20 cellular contexts compared by ENCODE assay signal in the genomic region with DNA sequence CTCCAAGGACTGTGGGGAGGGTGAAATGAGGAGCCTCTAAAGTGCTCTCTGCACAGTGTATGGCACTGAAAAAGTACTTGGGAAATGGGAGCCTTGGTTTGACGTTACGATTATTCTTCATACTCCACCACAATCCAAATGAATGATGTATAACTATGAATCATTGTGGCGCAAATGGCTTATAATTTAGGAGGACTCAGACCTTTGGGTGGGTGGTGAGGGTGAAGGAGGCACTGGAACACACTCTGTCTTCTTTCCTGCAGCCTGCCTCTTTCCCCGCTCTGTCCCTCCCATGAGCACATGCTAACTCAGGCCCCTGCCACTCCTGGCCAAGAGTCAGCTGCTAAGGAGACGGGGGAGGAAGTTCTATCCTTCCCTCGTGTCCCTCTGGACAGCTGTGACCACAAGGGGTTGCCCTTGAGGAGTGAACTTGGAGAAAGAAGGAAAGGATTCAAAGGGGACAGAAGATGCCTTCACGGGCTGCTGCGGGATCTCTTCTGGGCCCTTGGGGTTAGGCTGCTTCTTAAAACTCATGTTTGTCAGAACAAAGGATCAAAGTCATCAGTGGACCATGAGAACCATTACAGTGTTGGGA. TPM values are rescaled to one million over a fixed set of nuclear protein-coding genes. Genes with fewer than 3 reads are reported as not detected.
A peak's percentile ranks its signal among the peaks of the same experiment; 100 is the strongest.
DNase-seq lines count a peak whose midpoint lies in the region; ATAC-seq and TF ChIP-seq lines count a peak whose summit lies in the region.
"Had no signal": no experiment of that assay in that cellular context is flagged by ENCODE, and none has a peak within 500 bp of the region (broad histone marks: within the 10 kb centered on the region; RNA-seq: fewer than 3 reads in every experiment).

No MANE protein-coding gene starts in this region.

- ATAC-seq in gastroesophageal sphincter (no peak), HG03108 (IDR thresholded peaks at IDR 0.05; ENCODE audit: unreplicated experiment) (no peak)

- H3K9me3 ChIP-seq in osteoblast (ENCODE audit: low read depth, low read length) (no peaks in the 10 kb centered on the region), gastroesophageal sphincter (no peaks in the 10 kb centered on the region)
- H3K9me3 ChIP-seq: adrenal gland, neutrophil, Peyer's patch had no signal

- TF ChIP-seq EP300 in gastroesophageal sphincter (IDR thresholded peaks at IDR 0.05): no peak

- H3K4me3 ChIP-seq in choroid plexus epithelial cell (ENCODE audit: low read depth, low read length) (no peak overlapping the region), osteoblast (ENCODE audit: insufficient read depth, low read length) (no peak overlapping the region), gastroesophageal sphincter (no peak overlapping the region)
- H3K4me3 ChIP-seq: adrenal gland, Peyer's patch had no signal

- H3K27ac ChIP-seq in osteoblast (ENCODE audit: low read depth, low read length): peak overlapping the region; percentile 62
- H3K27ac ChIP-seq in gastroesophageal sphincter: no peak overlapping the region
- H3K27ac ChIP-seq: C4-2B, neutrophil had no signal

- no peak overlapping the region for H2AFZ ChIP-seq in osteoblast (ENCODE audit: low read length)

- H3K36me3 ChIP-seq in osteoblast (ENCODE audit: insufficient read depth, low read length): peaks cover 67% of the 10 kb centered on the region
- peaks cover 0 to 71% of the 10 kb centered on the region in 2 donors for H3K36me3 ChIP-seq in gastroesophageal sphincter

- no peak for TF ChIP-seq POLR2A in gastroesophageal sphincter (IDR thresholded peaks at IDR 0.05)

- H3K4me1 ChIP-seq in osteoblast (ENCODE audit: insufficient read depth, low read length): peaks cover 33% of the 10 kb centered on the region
- peaks cover 0 to 43% (median 10%) of the 10 kb centered on the region in 3 donors for H3K4me1 ChIP-seq in gastroesophageal sphincter
- H3K4me1 ChIP-seq: Peyer's patch had no signal

- H4K20me1 ChIP-seq in osteoblast (ENCODE audit: insufficient read depth, low read length): no peaks in the 10 kb centered on the region

- 75 to 92% methylated on average over 4 to 6 of the region's 8 CpGs for WGBS in gastroesophageal sphincter (ENCODE audit: low coverage in 1 of 2), 2 donors

- no peaks in the 10 kb centered on the region for H3K27me3 ChIP-seq in osteoblast (ENCODE audit: insufficient read depth, low read length)
- no peaks in the 10 kb centered on the region for H3K27me3 ChIP-seq in gastroesophageal sphincter
- H3K27me3 ChIP-seq: adrenal gland, neutrophil, Peyer's patch had no signal

- no peaks in the 10 kb centered on the region for H3K79me2 ChIP-seq in osteoblast (ENCODE audit: insufficient read depth, low read length)

- TF ChIP-seq CTCF in choroid plexus epithelial cell (conservative IDR thresholded peaks at IDR 0.05; ENCODE audit: low read depth, low read length) (peak; percentile 6), osteoblast (IDR thresholded peaks at IDR 0.05; ENCODE audit: extremely low read depth, low read depth, low read length) (peak; percentile 13), gastroesophageal sphincter (IDR thresholded peaks at IDR 0.05) (no peak)

- DNase-seq in EL (peak; percentile 24), LHCN-M2 (ENCODE audit: low read depth) (peak; percentile 95), choroid plexus epithelial cell (ENCODE audit: low read depth) (no peak), osteoblast (ENCODE audit: insufficient read length, low spot score, missing footprints) (no peak), NK-92 (lab: John Stamatoyannopoulos, UW; ENCODE audit: unreplicated experiment) (no peak)
- no peak for DNase-seq in activated T-cell treated with anti-CD3 and anti-CD28 coated beads, Interleukin-2, amount 50 U/mL, for 48 hours
- DNase-seq: activated CD8-positive, alpha-beta memory T cell treated with anti-CD3 and anti-CD28 coated beads, Interleukin-2, amount 50 U/mL, for 4 hours; DMS79 treated with DMSO at 0.1 percent for 48 hours; glutamatergic neuron; GOT3; NCI-H187 treated with DMSO at 0.1 percent for 48 hours; NCI-H524 treated with DMSO at 0.1 percent for 48 hours; stimulated activated naive CD4-positive, alpha-beta T cell; SW 1271 had no signal

- H3K4me2 ChIP-seq in osteoblast (ENCODE audit: insufficient read depth, low read length): no peak overlapping the region

RNA-seq across cellular contexts. Expression of gene POLR1A, which starts 36.5 kb away (rescaled TPM):
- total RNA-seq in LHCN-M2 (2014; rRNA removed): 26.7 and 31.4 TPM in 2 replicates
- polyA plus RNA-seq in LHCN-M2 (2012): 19.8 TPM
- total RNA-seq in osteoblast: 15.6 and 17.4 TPM in 2 replicates
- 10 to 100 TPM; 15.6 to 21.7 (median 17.7) TPM for total RNA-seq in gastroesophageal sphincter

RNA-seq across cellular contexts. Expression of gene PTCD3, which starts 36.8 kb away (rescaled TPM):
- total RNA-seq in LHCN-M2 (2014; rRNA removed) (86.1 and 100 TPM in 2 replicates), osteoblast (55.0 and 61.6 TPM in 2 replicates), gastroesophageal sphincter (10 to 100 TPM; 34.7 to 85.1 (median 58.5) TPM)
- polyA plus RNA-seq in LHCN-M2 (2012): 15.4 TPM

Comparison
In these comparisons a context has a peak if more than half of its experiments do, and no peak if none do; other contexts are left out.
1. DNase-seq: peak in EL (single experiment) and LHCN-M2 (single experiment); none in choroid plexus epithelial cell (single experiment), osteoblast (single experiment), activated T-cell treated with anti-CD3 and anti-CD28 coated beads, Interleukin-2, amount 50 U/mL, for 48 hours (0 of 2) and NK-92 (single experiment).
2. CTCF ChIP-seq: peak in choroid plexus epithelial cell (single experiment) and osteoblast (single experiment); none in gastroesophageal sphincter (0 of 4).